Comparison of ENCODE assay signal across 13 cellular contexts in the genomic region with DNA sequence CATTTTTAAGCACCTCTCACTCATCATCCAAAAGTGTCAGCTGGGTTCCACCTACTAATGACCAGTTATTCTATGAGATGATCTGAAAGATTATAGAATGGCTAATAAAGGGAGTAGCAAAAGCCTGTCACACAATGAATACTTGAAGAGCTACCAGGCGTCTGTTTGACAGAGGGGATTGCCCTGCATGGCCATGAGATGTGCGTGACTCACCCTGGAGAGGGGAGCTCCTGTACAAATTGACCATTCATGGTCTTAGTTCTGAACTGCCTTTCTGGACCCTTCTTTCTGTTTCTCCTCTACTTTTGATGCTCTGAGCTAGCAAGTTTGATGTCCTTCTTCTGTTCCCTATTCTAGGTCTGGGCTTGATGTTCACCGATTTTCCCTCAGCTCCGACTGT.
DNase-seq lines count a peak whose midpoint lies in the region; ATAC-seq lines count a peak whose summit lies in the region.
"Had no signal": no experiment of that assay in that cellular context is flagged by ENCODE, and none has a peak within 500 bp of the region (broad histone marks: within the 10 kb centered on the region; RNA-seq: fewer than 3 reads in every experiment).

No MANE protein-coding gene starts in this region.

- DNase-seq in NCI-H2227 treated with DMSO at 0.1 percent for 48 hours (lab: John Stamatoyannopoulos, UW) (peak; percentile 6), NCI-H2227 (lab: John Stamatoyannopoulos, UW; ENCODE audit: unreplicated experiment) (no peak), SHP77 (lab: John Stamatoyannopoulos, UW) (peak; percentile 43 to 56), renal cortical epithelial cell (ENCODE audit: low read depth) (peak; percentile 77), GDM1 (lab: John Stamatoyannopoulos, UW) (no peak), HT-29 (ENCODE audit: low spot score) (no peak), ecto neural progenitor cell (ENCODE audit: low spot score) (no peak)
- DNase-seq: ACHN, activated T-cell treated with anti-CD3 and anti-CD28 coated beads for 4 hours, KBM-7, NCI-H82, uterus had no signal

- ATAC-seq in HG02763 (IDR thresholded peaks at IDR 0.05; ENCODE audit: unreplicated experiment) = peak; percentile 41

Comparison
In these comparisons a context has a peak if more than half of its experiments do, and no peak if none do; other contexts are left out.
1. DNase-seq: peak in NCI-H2227 treated with DMSO at 0.1 percent for 48 hours (single experiment), SHP77 (2 of 2) and renal cortical epithelial cell (single experiment); none in NCI-H2227 (single experiment), GDM1 (single experiment), HT-29 (single experiment) and ecto neural progenitor cell (single experiment).